Comparison of ENCODE assay signal across 8 cellular contexts in genomic region chr17:3695723-3696411, GRCh38. TPM values are rescaled to one million over a fixed set of nuclear protein-coding genes. Genes with fewer than 3 reads are reported as not detected.
DNase-seq lines count a peak whose midpoint lies in the region; FAIRE-seq and TF ChIP-seq lines count a peak whose summit lies in the region.

Gene P2RX5 (minus strand): TSS chr17:3696155. CDS start chr17:3696005, 150 bp downstream.

- peaks cover 4% of the 10 kb centered on the region; the same call in 1 of the 2 replicates for H3K36me3 ChIP-seq in Loucy (ENCODE audit: insufficient read depth, low read length)
- no peaks in the 10 kb centered on the region for H3K36me3 ChIP-seq in neutrophil

- peak within 1 kb of the TSS; percentile 91 for H3K4me2 ChIP-seq in Loucy (ENCODE audit: low read depth, low read length, poor library complexity, severe bottlenecking)

- DNase-seq in G401 (ENCODE audit: low spot score) (peak; percentile 16), activated T-cell treated with anti-CD3 and anti-CD28 coated beads for 1 hour (ENCODE audit: low read depth) (peak; percentile 26), fibroblast of pulmonary artery (ENCODE audit: low read depth) (no peak), inferior parietal cortex (ENCODE audit: extremely low spot score) (no peak), D721Med (ENCODE audit: insufficient read length, low spot score) (no peak), 8988T (no peak)

- H3K27ac ChIP-seq in neutrophil: peak within 1 kb of the TSS; percentile 29

- H3F3A ChIP-seq in Loucy (ENCODE audit: low read depth): no peaks in the 10 kb centered on the region; the same call in 1 of the 2 replicates

- H3K4me3 ChIP-seq in Loucy (ENCODE audit: low read length, poor library complexity, severe bottlenecking) (peak within 1 kb of the TSS; percentile 96), fibroblast of pulmonary artery (replicated peaks; ENCODE audit: low read depth, low read length) (peak within 1 kb of the TSS; percentile 56), neutrophil (ENCODE audit: low read depth in 1 of 2, low read length in 1 of 2) (peak within 1 kb of the TSS; percentile 61 to 68)

- H3K9me2 ChIP-seq in Loucy (replicated peaks; ENCODE audit: low read depth, low read length): no peaks in the 10 kb centered on the region

- peak within 1 kb of the TSS; percentile 92 for H3K9ac ChIP-seq in Loucy (ENCODE audit: low read depth, low read length, poor library complexity, severe bottlenecking)

- no peak for TF ChIP-seq CTCF in Loucy (conservative IDR thresholded peaks at IDR 0.05; ENCODE audit: low read length)
- no peak for TF ChIP-seq CTCF in fibroblast of pulmonary artery (IDR thresholded peaks at IDR 0.05; ENCODE audit: low read length, missing control alignments)
- no peak for TF ChIP-seq CTCF in neutrophil (IDR thresholded peaks at IDR 0.05)
- no peak for TF ChIP-seq CTCF in D721Med (IDR thresholded peaks at IDR 0.05; ENCODE audit: insufficient read depth, missing control alignments)

- peaks cover 21% of the 10 kb centered on the region for H4K20me1 ChIP-seq in Loucy (ENCODE audit: insufficient read depth, low read length, poor library complexity, severe bottlenecking)

- H3K27me3 ChIP-seq in Loucy (ENCODE audit: insufficient read depth, low read length, poor library complexity, severe bottlenecking) (no peaks in the 10 kb centered on the region), neutrophil (peaks cover 62% of the 10 kb centered on the region)

- peak within 1 kb of the TSS; percentile 86 for H2AFZ ChIP-seq in Loucy (ENCODE audit: low read length)

- in situ Hi-C loops in G401 (cut with HindIII; ENCODE audit: low sequenced_read_pairs): no loop called here

- no peak for FAIRE-seq in D721Med (lab: Jason Lieb, UNC)

- peaks cover 47% of the 10 kb centered on the region for H3K79me2 ChIP-seq in Loucy (ENCODE audit: insufficient read depth, low read length)

- H3K4me1 ChIP-seq in Loucy (ENCODE audit: insufficient read depth, low read length, poor library complexity, severe bottlenecking) (peaks cover 42% of the 10 kb centered on the region), neutrophil (ENCODE audit: control insufficient read depth in 1 of 2, insufficient read depth in 1 of 2, low read depth in 1 of 2, low read length in 1 of 2) (peaks cover 14 to 17% of the 10 kb centered on the region in 2 experiments)

- H3K9me3 ChIP-seq in Loucy (ENCODE audit: insufficient read depth, low read depth, low read length): no peaks in the 10 kb centered on the region
- no peaks in the 10 kb centered on the region for H3K9me3 ChIP-seq in neutrophil

RNA-seq across cellular contexts. Expression of gene P2RX5, which starts in this region (rescaled TPM):
- 1.0 and 12.9 TPM in 2 replicates for total RNA-seq in G401 (2014; rRNA removed; shearing (Covaris generic))

Comparison
In these comparisons a context has a peak if more than half of its experiments do, and no peak if none do; other contexts are left out.
1. DNase-seq: peak in G401 (single experiment) and activated T-cell treated with anti-CD3 and anti-CD28 coated beads for 1 hour (single experiment); none in fibroblast of pulmonary artery (single experiment), inferior parietal cortex (single experiment), D721Med (single experiment) and 8988T (single experiment).
2. Peak in every context shown above with its lines, with median percentiles within 50 percentile points of each other: H3K4me3 ChIP-seq.